ENCODE assay signal across 8 cellular contexts in genomic region chr2:102703748-102704147, GRCh38. TPM values are rescaled to one million over a fixed set of nuclear protein-coding genes. Genes with fewer than 3 reads are reported as not detected.
DNase-seq lines count a peak whose midpoint lies in the region; ATAC-seq and TF ChIP-seq lines count a peak whose summit lies in the region.

No MANE protein-coding gene starts in this region.

- no peaks in the 10 kb centered on the region for H3K27me3 Mint-ChIP-seq in progenitor cell of endocrine pancreas

- H3K4me3 Mint-ChIP-seq in progenitor cell of endocrine pancreas (ENCODE audit: low read depth), result no peak overlapping the region

- H3K4me3 ChIP-seq in AG04450 (ENCODE audit: low read depth, low read length) (no peak overlapping the region), GM06990 (replicated peaks; ENCODE audit: low read depth, low read length) (no peak overlapping the region), epithelial cell of esophagus (ENCODE audit: low read length) (no peak overlapping the region)

- H3K27ac ChIP-seq in AG04450 (ENCODE audit: low read depth, low read length), result no peak overlapping the region

- H3K4me1 Mint-ChIP-seq in progenitor cell of endocrine pancreas (ENCODE audit: low read depth), result peaks cover 7% of the 10 kb centered on the region

- peak; percentile 35 for TF ChIP-seq CTCF in AG04450 (IDR thresholded peaks at IDR 0.05; ENCODE audit: low read depth, low read length)
- peak; percentile 30 for TF ChIP-seq CTCF in GM06990 (IDR thresholded peaks at IDR 0.05; ENCODE audit: insufficient read depth, low read length, poor library complexity, severe bottlenecking)
- TF ChIP-seq CTCF in epithelial cell of esophagus (IDR thresholded peaks at IDR 0.05; ENCODE audit: insufficient read depth, low read depth, low read length, missing control alignments), result peak; percentile 57
- peak; percentile 60 for TF ChIP-seq CTCF in progenitor cell of endocrine pancreas (IDR thresholded peaks at IDR 0.05; ENCODE audit: unreplicated experiment)

- H3K27ac Mint-ChIP-seq in progenitor cell of endocrine pancreas, result no peak overlapping the region

- H3K36me3 Mint-ChIP-seq in progenitor cell of endocrine pancreas (ENCODE audit: insufficient read depth), result no peaks in the 10 kb centered on the region

- no peaks in the 10 kb centered on the region for H3K36me3 ChIP-seq in GM06990 (ENCODE audit: control insufficient read depth, insufficient read depth, low read length)

- CTCF ChIA-PET in AG04450 (lab: Charles Lee), result interaction anchor here (0.6 to 1.8 kb wide), 5 partner anchors 10 to 230 kb away, joined by 3 to 17 read pairs (median 4); partner anchors contain the start of gene SLC9A4

- POLR2A ChIA-PET in AG04450 (lab: Yijun Ruan, JAX), result no interaction called here

- no peak for ATAC-seq in HG02870 (IDR thresholded peaks at IDR 0.05; ENCODE audit: unreplicated experiment)
- no peak for ATAC-seq in HG03139 (IDR thresholded peaks at IDR 0.05; ENCODE audit: unreplicated experiment)

- H3K9me3 ChIP-seq in AG04450 (ENCODE audit: control insufficient read depth, insufficient read depth, low read length), result no peaks in the 10 kb centered on the region

- no peaks in the 10 kb centered on the region for H3K9me3 Mint-ChIP-seq in progenitor cell of endocrine pancreas (ENCODE audit: low read depth)

- DNase-seq in AG04450 (ENCODE audit: low read depth, low spot score), result no peak
- no peak for DNase-seq in GM06990 (ENCODE audit: extremely low read depth, insufficient read length)
- DNase-seq in NCI-H345 (lab: John Stamatoyannopoulos, UW), result peak; percentile 23
- peak; percentile 68 for DNase-seq in epithelial cell of esophagus (ENCODE audit: low read depth)
- DNase-seq in progenitor cell of endocrine pancreas (ENCODE audit: low spot score, unreplicated experiment), result no peak
- no peak for DNase-seq in SHP77 treated with DMSO at 0.1 percent for 48 hours (lab: John Stamatoyannopoulos, UW)

- H3K27me3 ChIP-seq in AG04450 (ENCODE audit: control insufficient read depth, insufficient read depth, low read length) (peaks cover 3% of the 10 kb centered on the region), GM06990 (replicated peaks; ENCODE audit: control insufficient read depth, insufficient read depth, low read length) (no peaks in the 10 kb centered on the region)

RNA-seq across cellular contexts. Expression of gene TMEM182, which starts 58.1 kb away (rescaled TPM):
- 3.5 and 3.6 TPM in 2 replicates for polyA plus RNA-seq in AG04450 (2011; rRNA removed)
- polyA minus RNA-seq in AG04450 (2011; rRNA and poly(A)+ RNA removed), result 1.1 and 1.9 TPM in 2 replicates
- 6.4 and 8.1 TPM in 2 replicates for total RNA-seq in progenitor cell of endocrine pancreas

Comparison
In these comparisons a context has a peak if more than half of its experiments do, and no peak if none do; other contexts are left out.
1. DNase-seq: peak in NCI-H345 (single experiment) and epithelial cell of esophagus (single experiment); none in AG04450 (single experiment), GM06990 (single experiment), progenitor cell of endocrine pancreas (single experiment) and SHP77 treated with DMSO at 0.1 percent for 48 hours (single experiment).
2. Peak in every context shown above with its lines, with median percentiles within 50 percentile points of each other: CTCF ChIP-seq.